In the genomic region with DNA sequence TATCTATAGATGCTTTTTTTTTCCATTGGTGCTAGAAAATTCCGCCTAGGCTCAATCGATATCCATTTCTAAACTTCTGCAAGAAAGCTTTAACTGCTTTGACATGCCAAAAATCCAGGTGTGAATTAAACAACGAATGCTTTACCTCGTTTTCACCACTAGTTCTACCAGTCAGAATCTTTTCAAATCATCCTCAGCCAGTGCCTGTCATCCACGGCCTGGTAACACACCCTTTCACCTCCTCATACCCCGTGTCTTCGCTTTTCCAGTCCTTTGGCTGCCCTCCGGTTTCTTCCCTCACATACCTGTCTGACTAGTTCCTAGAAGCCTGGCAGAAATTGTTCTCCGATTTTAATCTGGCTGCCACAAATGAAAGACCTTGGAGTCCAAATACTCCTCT, we compare ENCODE assay signal across 1 cellular context.
TF ChIP-seq lines count a peak whose summit lies in the region.

No MANE protein-coding gene starts in this region.

TF ChIP-seq in H1, 55 proteins besides CTCF, POLR2A, EP300 and RAD21:
- TF ChIP-seq CTBP2 (IDR thresholded peaks at IDR 0.05; ENCODE audit: borderline replicate concordance, insufficient read depth, insufficient read length, low read length) = no peak
- TF ChIP-seq SIN3A (conservative IDR thresholded peaks at IDR 0.05 in 1 of 2, IDR thresholded peaks at IDR 0.05 in 1 of 2; ENCODE audit: low read depth in 1 of 2, low read length in 2 of 2) = peak; percentile 92 to 97; a peak in 3 of 4 replicates
- no peak for TF ChIP-seq KDM4A (IDR thresholded peaks at IDR 0.05; ENCODE audit: low read depth, low read length, severe bottlenecking)
- TF ChIP-seq HDAC2 (IDR thresholded peaks at IDR 0.05; ENCODE audit: borderline replicate concordance in 1 of 2, low read depth in 2 of 2, low read length in 2 of 2) = 0 out of 4 replicates have a peak, but pooled peaks of 1 of the 2 experiments have one; percentile 40
- TF ChIP-seq EGR1 (IDR thresholded peaks at IDR 0.05; ENCODE audit: borderline replicate concordance, low read depth, low read length) = no peak
- TF ChIP-seq RFX5 (IDR thresholded peaks at IDR 0.05; ENCODE audit: borderline replicate concordance, low read depth, low read length) = no peak
- no peak for TF ChIP-seq CEBPB (IDR thresholded peaks at IDR 0.05; ENCODE audit: low read depth, low read length)
- TF ChIP-seq JUND (IDR thresholded peaks at IDR 0.05; ENCODE audit: low read length) = no peak
- TF ChIP-seq TAF7 (optimal IDR thresholded peaks at IDR 0.05; ENCODE audit: borderline replicate concordance, low read depth, low read length) = peak; percentile 91
- TF ChIP-seq BACH1 (IDR thresholded peaks at IDR 0.05; ENCODE audit: low read length) = no peak
- TF ChIP-seq SAP30 (IDR thresholded peaks at IDR 0.05; ENCODE audit: insufficient read depth, insufficient replicate concordance, low read length) = peak; percentile 59
- peak; percentile 27; the same call in 1 of the 2 replicates for TF ChIP-seq CREB1 (IDR thresholded peaks at IDR 0.05)
- TF ChIP-seq YY1 (IDR thresholded peaks at IDR 0.05; ENCODE audit: low read depth, low read length) = no peak
- TF ChIP-seq, protein P1, sequence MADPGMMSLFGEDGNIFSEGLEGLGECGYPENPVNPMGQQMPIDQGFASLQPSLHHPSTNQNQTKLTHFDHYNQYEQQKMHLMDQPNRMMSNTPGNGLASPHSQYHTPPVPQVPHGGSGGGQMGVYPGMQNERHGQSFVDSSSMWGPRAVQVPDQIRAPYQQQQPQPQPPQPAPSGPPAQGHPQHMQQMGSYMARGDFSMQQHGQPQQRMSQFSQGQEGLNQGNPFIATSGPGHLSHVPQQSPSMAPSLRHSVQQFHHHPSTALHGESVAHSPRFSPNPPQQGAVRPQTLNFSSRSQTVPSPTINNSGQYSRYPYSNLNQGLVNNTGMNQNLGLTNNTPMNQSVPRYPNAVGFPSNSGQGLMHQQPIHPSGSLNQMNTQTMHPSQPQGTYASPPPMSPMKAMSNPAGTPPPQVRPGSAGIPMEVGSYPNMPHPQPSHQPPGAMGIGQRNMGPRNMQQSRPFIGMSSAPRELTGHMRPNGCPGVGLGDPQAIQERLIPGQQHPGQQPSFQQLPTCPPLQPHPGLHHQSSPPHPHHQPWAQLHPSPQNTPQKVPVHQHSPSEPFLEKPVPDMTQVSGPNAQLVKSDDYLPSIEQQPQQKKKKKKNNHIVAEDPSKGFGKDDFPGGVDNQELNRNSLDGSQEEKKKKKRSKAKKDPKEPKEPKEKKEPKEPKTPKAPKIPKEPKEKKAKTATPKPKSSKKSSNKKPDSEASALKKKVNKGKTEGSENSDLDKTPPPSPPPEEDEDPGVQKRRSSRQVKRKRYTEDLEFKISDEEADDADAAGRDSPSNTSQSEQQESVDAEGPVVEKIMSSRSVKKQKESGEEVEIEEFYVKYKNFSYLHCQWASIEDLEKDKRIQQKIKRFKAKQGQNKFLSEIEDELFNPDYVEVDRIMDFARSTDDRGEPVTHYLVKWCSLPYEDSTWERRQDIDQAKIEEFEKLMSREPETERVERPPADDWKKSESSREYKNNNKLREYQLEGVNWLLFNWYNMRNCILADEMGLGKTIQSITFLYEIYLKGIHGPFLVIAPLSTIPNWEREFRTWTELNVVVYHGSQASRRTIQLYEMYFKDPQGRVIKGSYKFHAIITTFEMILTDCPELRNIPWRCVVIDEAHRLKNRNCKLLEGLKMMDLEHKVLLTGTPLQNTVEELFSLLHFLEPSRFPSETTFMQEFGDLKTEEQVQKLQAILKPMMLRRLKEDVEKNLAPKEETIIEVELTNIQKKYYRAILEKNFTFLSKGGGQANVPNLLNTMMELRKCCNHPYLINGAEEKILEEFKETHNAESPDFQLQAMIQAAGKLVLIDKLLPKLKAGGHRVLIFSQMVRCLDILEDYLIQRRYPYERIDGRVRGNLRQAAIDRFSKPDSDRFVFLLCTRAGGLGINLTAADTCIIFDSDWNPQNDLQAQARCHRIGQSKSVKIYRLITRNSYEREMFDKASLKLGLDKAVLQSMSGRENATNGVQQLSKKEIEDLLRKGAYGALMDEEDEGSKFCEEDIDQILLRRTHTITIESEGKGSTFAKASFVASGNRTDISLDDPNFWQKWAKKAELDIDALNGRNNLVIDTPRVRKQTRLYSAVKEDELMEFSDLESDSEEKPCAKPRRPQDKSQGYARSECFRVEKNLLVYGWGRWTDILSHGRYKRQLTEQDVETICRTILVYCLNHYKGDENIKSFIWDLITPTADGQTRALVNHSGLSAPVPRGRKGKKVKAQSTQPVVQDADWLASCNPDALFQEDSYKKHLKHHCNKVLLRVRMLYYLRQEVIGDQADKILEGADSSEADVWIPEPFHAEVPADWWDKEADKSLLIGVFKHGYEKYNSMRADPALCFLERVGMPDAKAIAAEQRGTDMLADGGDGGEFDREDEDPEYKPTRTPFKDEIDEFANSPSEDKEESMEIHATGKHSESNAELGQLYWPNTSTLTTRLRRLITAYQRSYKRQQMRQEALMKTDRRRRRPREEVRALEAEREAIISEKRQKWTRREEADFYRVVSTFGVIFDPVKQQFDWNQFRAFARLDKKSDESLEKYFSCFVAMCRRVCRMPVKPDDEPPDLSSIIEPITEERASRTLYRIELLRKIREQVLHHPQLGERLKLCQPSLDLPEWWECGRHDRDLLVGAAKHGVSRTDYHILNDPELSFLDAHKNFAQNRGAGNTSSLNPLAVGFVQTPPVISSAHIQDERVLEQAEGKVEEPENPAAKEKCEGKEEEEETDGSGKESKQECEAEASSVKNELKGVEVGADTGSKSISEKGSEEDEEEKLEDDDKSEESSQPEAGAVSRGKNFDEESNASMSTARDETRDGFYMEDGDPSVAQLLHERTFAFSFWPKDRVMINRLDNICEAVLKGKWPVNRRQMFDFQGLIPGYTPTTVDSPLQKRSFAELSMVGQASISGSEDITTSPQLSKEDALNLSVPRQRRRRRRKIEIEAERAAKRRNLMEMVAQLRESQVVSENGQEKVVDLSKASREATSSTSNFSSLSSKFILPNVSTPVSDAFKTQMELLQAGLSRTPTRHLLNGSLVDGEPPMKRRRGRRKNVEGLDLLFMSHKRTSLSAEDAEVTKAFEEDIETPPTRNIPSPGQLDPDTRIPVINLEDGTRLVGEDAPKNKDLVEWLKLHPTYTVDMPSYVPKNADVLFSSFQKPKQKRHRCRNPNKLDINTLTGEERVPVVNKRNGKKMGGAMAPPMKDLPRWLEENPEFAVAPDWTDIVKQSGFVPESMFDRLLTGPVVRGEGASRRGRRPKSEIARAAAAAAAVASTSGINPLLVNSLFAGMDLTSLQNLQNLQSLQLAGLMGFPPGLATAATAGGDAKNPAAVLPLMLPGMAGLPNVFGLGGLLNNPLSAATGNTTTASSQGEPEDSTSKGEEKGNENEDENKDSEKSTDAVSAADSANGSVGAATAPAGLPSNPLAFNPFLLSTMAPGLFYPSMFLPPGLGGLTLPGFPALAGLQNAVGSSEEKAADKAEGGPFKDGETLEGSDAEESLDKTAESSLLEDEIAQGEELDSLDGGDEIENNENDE (IDR thresholded peaks at IDR 0.05; ENCODE audit: insufficient replicate concordance, low read length) = no peak
- TF ChIP-seq TAF1 (IDR thresholded peaks at IDR 0.05; ENCODE audit: low read depth, low read length) = peak; percentile 66; the same call in 1 of the 2 replicates
- TF ChIP-seq POLR2AphosphoS5 (IDR thresholded peaks at IDR 0.05; ENCODE audit: low read depth, low read length) = peak; percentile 54
- peak; percentile 65; the same call in 1 of the 2 replicates for TF ChIP-seq TBP (IDR thresholded peaks at IDR 0.05; ENCODE audit: low read depth, low read length)
TF ChIP-seq in H1: peak in this region for 8.
